ENCODE assay signal across 8 cellular contexts in the genomic region with DNA sequence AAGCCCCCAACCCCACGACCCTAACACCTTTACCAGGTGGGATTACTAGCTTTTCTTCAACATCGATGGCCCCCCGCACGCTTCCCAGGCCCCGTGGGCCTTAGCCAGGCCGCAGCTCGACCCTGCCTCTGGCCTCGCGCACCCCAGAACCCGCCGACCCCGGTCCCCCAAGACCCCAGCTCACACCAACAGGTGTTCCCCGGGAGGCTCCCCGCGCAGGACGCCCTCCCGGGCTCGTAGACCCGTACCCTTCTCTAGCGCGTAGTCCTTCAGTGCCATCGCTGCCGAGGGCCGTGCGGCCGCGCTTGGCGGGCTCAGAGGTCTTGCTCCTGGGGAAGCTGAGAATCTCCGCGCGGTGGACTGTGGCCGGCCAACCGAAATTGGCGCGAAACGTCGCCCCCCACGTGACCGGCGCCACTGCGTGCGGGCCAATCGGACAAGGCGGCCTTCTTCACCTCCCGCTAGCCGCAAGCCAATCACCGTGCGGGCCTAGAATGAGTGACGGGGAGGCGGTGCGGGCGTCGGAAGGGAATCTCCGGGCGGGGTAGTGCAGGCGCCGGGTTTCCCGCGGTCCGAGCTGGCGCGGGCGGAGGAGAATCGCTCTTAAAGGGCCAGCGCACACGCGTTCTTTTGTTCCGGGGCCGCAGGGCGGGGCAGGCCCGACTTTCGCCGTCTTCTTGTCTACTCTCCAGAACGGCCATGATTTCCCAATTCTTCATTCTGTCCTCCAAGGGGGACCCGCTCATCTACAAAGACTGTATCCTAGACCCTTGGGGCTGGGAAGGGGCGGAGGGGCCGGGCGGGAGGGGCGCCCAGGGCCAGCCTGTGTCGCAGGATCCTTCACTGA. TPM values are rescaled to one million over a fixed set of nuclear protein-coding genes. Genes with fewer than 3 reads are reported as not detected.
DNase-seq lines count a peak whose midpoint lies in the region; ATAC-seq and TF ChIP-seq lines count a peak whose summit lies in the region.

A gene with protein sequence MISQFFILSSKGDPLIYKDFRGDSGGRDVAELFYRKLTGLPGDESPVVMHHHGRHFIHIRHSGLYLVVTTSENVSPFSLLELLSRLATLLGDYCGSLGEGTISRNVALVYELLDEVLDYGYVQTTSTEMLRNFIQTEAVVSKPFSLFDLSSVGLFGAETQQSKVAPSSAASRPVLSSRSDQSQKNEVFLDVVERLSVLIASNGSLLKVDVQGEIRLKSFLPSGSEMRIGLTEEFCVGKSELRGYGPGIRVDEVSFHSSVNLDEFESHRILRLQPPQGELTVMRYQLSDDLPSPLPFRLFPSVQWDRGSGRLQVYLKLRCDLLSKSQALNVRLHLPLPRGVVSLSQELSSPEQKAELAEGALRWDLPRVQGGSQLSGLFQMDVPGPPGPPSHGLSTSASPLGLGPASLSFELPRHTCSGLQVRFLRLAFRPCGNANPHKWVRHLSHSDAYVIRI (plus strand): TSS at position 628 of the 847 bp plus-strand sequence. CDS start 72 bp downstream, at position 700.
A gene (minus strand): TSS at position 382 of the 847 bp plus-strand sequence. CDS start 103 bp downstream, at position 279.

- H3K4me3 Mint-ChIP-seq in T-helper 2 cell treated with Interferon-gamma antibody and Interleukin-4, amounts not matched to agents 5 μg/mL and 100 μg/mL, for 36 hours = peak within 1 kb of the TSS; percentile 93

- peak within 1 kb of the TSS; percentile 64 for H3K9ac ChIP-seq in rectal smooth muscle tissue (ENCODE audit: low read length)

- H3K4me1 ChIP-seq in ascending aorta (peaks cover 4 to 15% of the 10 kb centered on the region in 2 donors), right cardiac atrium (ENCODE audit: control insufficient read depth, insufficient read depth, low read length) (peaks cover 7% of the 10 kb centered on the region), rectal smooth muscle tissue (ENCODE audit: control insufficient read depth, insufficient read depth, low read length) (peaks cover 7% of the 10 kb centered on the region), aorta (ENCODE audit: control insufficient read depth in 1 of 2, insufficient read depth in 2 of 2, low read length in 2 of 2) (no peaks in the 10 kb centered on the region)

- H3K36me3 ChIP-seq in ascending aorta (peaks cover 32 to 56% of the 10 kb centered on the region in 2 donors), rectal smooth muscle tissue (ENCODE audit: control insufficient read depth, insufficient read depth, low read length) (peaks cover 35% of the 10 kb centered on the region), aorta (ENCODE audit: control insufficient read depth in 1 of 2, insufficient read depth in 2 of 2, low read length in 1 of 2) (peaks cover 0 to 4% of the 10 kb centered on the region in 2 donors)

- H3K4me3 ChIP-seq in ascending aorta = peak within 1 kb of the TSS; percentile 87
- H3K4me3 ChIP-seq in right cardiac atrium (ENCODE audit: low read length) = peak within 1 kb of the TSS; percentile 69
- H3K4me3 ChIP-seq in rectal smooth muscle tissue (ENCODE audit: low read length) = peak within 1 kb of the TSS; percentile 91
- H3K4me3 ChIP-seq in aorta (ENCODE audit: low read length in 2 of 2) = peak within 1 kb of the TSS; percentile 81 to 88

- WGBS in right cardiac atrium = under 1% methylated on average over 80 of the region's 80 CpGs
- WGBS in aorta, 2 donors = 0 to 1% methylated on average over 71 to 80 of the region's 80 CpGs

- H3K9me3 ChIP-seq in ascending aorta = no peaks in the 10 kb centered on the region
- no peaks in the 10 kb centered on the region for H3K9me3 ChIP-seq in right cardiac atrium (ENCODE audit: control insufficient read depth, low read length)
- H3K9me3 ChIP-seq in aorta (ENCODE audit: control insufficient read depth, low read length) = no peaks in the 10 kb centered on the region

- intact Hi-C loops in ascending aorta (cut with DNase I) = loop anchor here (1.0 to 2.0 kb wide), 4 partner anchors 18 to 76 kb away; a partner anchor contains a TSS
- intact Hi-C loops in right cardiac atrium (cut with DNase I) = no loop called here
- intact Hi-C loops in aorta (cut with DNase I) = loop anchor here in 1 of 2 donors (2.0 kb wide), 2 partner anchors 18 to 26 kb away; a partner anchor contains a TSS

- peak; percentile 99 to 100 for DNase-seq in NCI-H1930 (lab: John Stamatoyannopoulos, UW)
- DNase-seq in T-helper 2 cell treated with Interferon-gamma antibody and Interleukin-4, amounts not matched to agents 5 μg/mL and 100 μg/mL, for 36 hours (ENCODE audit: low spot score) = peak; percentile 99
- peak; percentile 93 to 99 for DNase-seq in ascending aorta (ENCODE audit: low spot score in 2 of 2)
- peak; percentile 99 to 100 (median 99) for DNase-seq in right cardiac atrium
- DNase-seq in aorta = peak; percentile 99 to 100

- no peaks in the 10 kb centered on the region for H3K27me3 Mint-ChIP-seq in T-helper 2 cell treated with Interferon-gamma antibody and Interleukin-4, amounts not matched to agents 5 μg/mL and 100 μg/mL, for 36 hours (ENCODE audit: low read depth)

- H3K27ac ChIP-seq in ascending aorta (peak within 1 kb of the TSS; percentile 93 to 95), right cardiac atrium (ENCODE audit: low read length) (peak within 1 kb of the TSS; percentile 70), rectal smooth muscle tissue (ENCODE audit: low read depth, low read length) (peak within 1 kb of the TSS; percentile 88), aorta (ENCODE audit: low read depth in 1 of 2, low read length in 2 of 2) (peak within 1 kb of the TSS in 1 of 2 donors; percentile 49)

- peak; percentile 81 for ATAC-seq in GM18502 (IDR thresholded peaks at IDR 0.05; ENCODE audit: poor library complexity, unreplicated experiment)
- peak; percentile 77 for ATAC-seq in HG02970 (IDR thresholded peaks at IDR 0.05; ENCODE audit: low FRiP score, unreplicated experiment)
- ATAC-seq in right cardiac atrium = peak; percentile 97
- peak; percentile 97 for ATAC-seq in aorta (ENCODE audit: low FRiP score)

- TF ChIP-seq CTCF in ascending aorta (IDR thresholded peaks at IDR 0.05) = no peak

- H3K27me3 ChIP-seq in ascending aorta (no peaks in the 10 kb centered on the region), right cardiac atrium (ENCODE audit: control insufficient read depth, insufficient read depth) (no peaks in the 10 kb centered on the region), rectal smooth muscle tissue (ENCODE audit: control insufficient read depth, insufficient read depth, low read length) (no peaks in the 10 kb centered on the region), aorta (ENCODE audit: control insufficient read depth in 1 of 2, insufficient read depth in 2 of 2, low read length in 1 of 2) (no peaks in the 10 kb centered on the region)

- peaks cover 35% of the 10 kb centered on the region for H3K4me1 Mint-ChIP-seq in T-helper 2 cell treated with Interferon-gamma antibody and Interleukin-4, amounts not matched to agents 5 μg/mL and 100 μg/mL, for 36 hours (ENCODE audit: low read depth)

- peak within 1 kb of the TSS; percentile 91 for H3K27ac Mint-ChIP-seq in T-helper 2 cell treated with Interferon-gamma antibody and Interleukin-4, amounts not matched to agents 5 μg/mL and 100 μg/mL, for 36 hours

- H3K9me3 Mint-ChIP-seq in T-helper 2 cell treated with Interferon-gamma antibody and Interleukin-4, amounts not matched to agents 5 μg/mL and 100 μg/mL, for 36 hours = no peaks in the 10 kb centered on the region

- H3K36me3 Mint-ChIP-seq in T-helper 2 cell treated with Interferon-gamma antibody and Interleukin-4, amounts not matched to agents 5 μg/mL and 100 μg/mL, for 36 hours (ENCODE audit: low read depth) = peaks cover 42% of the 10 kb centered on the region

RNA-seq across cellular contexts. Expression of the first gene that starts in this region (rescaled TPM):
- 29.6 TPM for total RNA-seq in ascending aorta
- 10 to 100 TPM; 10.1 to 15.4 (median 14.0) TPM for total RNA-seq in right cardiac atrium
- 10.7 TPM for polyA plus RNA-seq in right cardiac atrium
- 10 to 100 TPM; 14.9 to 20.5 TPM for total RNA-seq in aorta
- 10 to 100 TPM in 1 of 2 donors, 1 to 10 TPM in 1; 8.1 to 60.9 TPM for polyA plus RNA-seq in aorta

RNA-seq across cellular contexts. Expression of the second gene that starts in this region (rescaled TPM):
- 52.2 TPM for total RNA-seq in ascending aorta
- 10 to 100 TPM; 14.2 to 26.9 (median 21.6) TPM for total RNA-seq in right cardiac atrium
- polyA plus RNA-seq in right cardiac atrium = 16.7 TPM
- 10 to 100 TPM; 27.1 to 45.8 TPM for total RNA-seq in aorta
- 10 to 100 TPM; 47.2 to 90.8 TPM for polyA plus RNA-seq in aorta
